In genomic region chr15:43895586-43895985, GRCh38 we compare ENCODE assay signal across 29 cellular contexts.
"Had no signal": no experiment of that assay in that cellular context is flagged by ENCODE, and none has a peak within 500 bp of the region (broad histone marks: within the 10 kb centered on the region; RNA-seq: fewer than 3 reads in every experiment).

No MANE protein-coding gene starts in this region.

- H3K9me3 ChIP-seq: colonic mucosa, gastrocnemius medialis, mucosa of descending colon, neutrophil, sigmoid colon, spleen, thoracic aorta, tibial nerve, upper lobe of left lung, uterus had no signal

- H3K4me3 ChIP-seq: colonic mucosa, gastrocnemius medialis, lung, mucosa of descending colon, sigmoid colon, skin epidermis, spleen, thoracic aorta, tibial nerve, upper lobe of left lung, uterus had no signal

- H3K9ac ChIP-seq: parathyroid adenoma had no signal

- H3K4me1 ChIP-seq: colonic mucosa, gastrocnemius medialis, parathyroid adenoma, spleen, upper lobe of left lung, uterus had no signal

- H3K27ac ChIP-seq: colonic mucosa, epithelial cell of prostate, gastrocnemius medialis, neutrophil, parathyroid adenoma, sigmoid colon, skin epidermis, spleen, thoracic aorta, upper lobe of left lung, uterus had no signal

- DNase-seq: colonic mucosa; effector CD8-positive, alpha-beta T cell; endodermal cell; foreskin fibroblast; gastrocnemius medialis; head of caudate nucleus; hippocampal formation; immature natural killer cell; islet precursor cell; kidney glomerular epithelial cell; left colon; mucosa of descending colon; naive B cell; sigmoid colon; spleen; stimulated activated CD4-positive, alpha-beta T cell treated with anti-CD3 and anti-CD28 coated beads, Interleukin-4, amount 100 ng/mL, for 4 hours; stimulated activated naive CD8-positive, alpha-beta T cell treated with anti-CD3 and anti-CD28 coated beads, Interleukin-15, Interleukin-2, amounts not matched to agents 100 U/mL and 50 U/mL, for 24 hours; upper lobe of left lung; uterus had no signal

- H2AFZ ChIP-seq: parathyroid adenoma had no signal

- H3K36me3 ChIP-seq: colonic mucosa, gastrocnemius medialis, neutrophil, sigmoid colon, spleen, thoracic aorta, upper lobe of left lung, uterus had no signal

- H3K27me3 ChIP-seq: colonic mucosa, gastrocnemius medialis, neutrophil, sigmoid colon, spleen, tibial nerve, upper lobe of left lung, uterus had no signal

- H3K79me2 ChIP-seq: parathyroid adenoma had no signal

- ATAC-seq: esophagus mucosa; gastrocnemius medialis; left colon; mucosa of descending colon; natural killer cell treated with Interleukin-12 subunit alpha and Interleukin-12 subunit beta and Interleukin-15 and Interleukin-18, amount 100 ng/mL, for 72 hours; stimulated activated memory B cell treated with anti-CD40 and anti-IgM and Interleukin-4, amounts not matched to agents 10 μg/mL and 1 μg/mL and 100 μg/mL, for 72 hours; stimulated activated naive CD8-positive, alpha-beta T cell treated with anti-CD3 and anti-CD28 coated beads, Interleukin-15, Interleukin-2, amounts not matched to agents 100 U/mL and 50 U/mL, for 24 hours had no signal
